In genomic region chr3:58617338-58617761, GRCh38 we compare ENCODE assay signal across 15 cellular contexts. TPM values are rescaled to one million over a fixed set of nuclear protein-coding genes. Genes with fewer than 3 reads are reported as not detected.
DNase-seq lines count a peak whose midpoint lies in the region; TF ChIP-seq lines count a peak whose summit lies in the region.
"Had no signal": no experiment of that assay in that cellular context is flagged by ENCODE, and none has a peak within 500 bp of the region (broad histone marks: within the 10 kb centered on the region; RNA-seq: fewer than 3 reads in every experiment).

No MANE protein-coding gene starts in this region.

- H3K79me2 ChIP-seq in H9 (ENCODE audit: insufficient read depth, low read length) (no peaks in the 10 kb centered on the region), Karpas-422 (ENCODE audit: low read length) (no peaks in the 10 kb centered on the region)

- H2BK20ac ChIP-seq in H9 (ENCODE audit: low read depth, low read length, poor library complexity, severe bottlenecking): no peak overlapping the region

- no peak overlapping the region for H3K14ac ChIP-seq in H9 (ENCODE audit: insufficient read depth, low read length)

- H2BK15ac ChIP-seq in H9 (ENCODE audit: low read depth, low read length): no peak overlapping the region

- H2AK5ac ChIP-seq in H9 (ENCODE audit: insufficient read length, low read length): no peak overlapping the region

- no peak overlapping the region for H4K91ac ChIP-seq in H9 (ENCODE audit: insufficient read length, low read depth, low read length)

- no peak overlapping the region for H3K4ac ChIP-seq in H9 (ENCODE audit: low read depth, low read length)

- TF ChIP-seq CTCF in H9 (conservative IDR thresholded peaks at IDR 0.05): no peak

- H3K27ac ChIP-seq in H9 (ENCODE audit: insufficient read length, low read depth, low read length) (no peak overlapping the region), Karpas-422 (ENCODE audit: low read length) (no peak overlapping the region)
- H3K27ac ChIP-seq: SJSA1 had no signal

- no peak overlapping the region for H2BK5ac ChIP-seq in H9 (ENCODE audit: insufficient read length, low read length)

- no peak overlapping the region for H3K4me3 ChIP-seq in skeletal muscle satellite cell (ENCODE audit: low read length)
- H3K4me3 ChIP-seq in Karpas-422 (ENCODE audit: low read length): no peak overlapping the region
- H3K4me3 ChIP-seq: SJSA1 had no signal

- no peaks in the 10 kb centered on the region for H4K20me1 ChIP-seq in H9 (ENCODE audit: control insufficient read depth, insufficient read depth, insufficient read length)
- no peaks in the 10 kb centered on the region for H4K20me1 ChIP-seq in Karpas-422 (ENCODE audit: insufficient read depth, low read depth, low read length)

- no peaks in the 10 kb centered on the region for H3K4me1 ChIP-seq in H9 (ENCODE audit: insufficient read depth, low read length)
- peaks cover 9% of the 10 kb centered on the region for H3K4me1 ChIP-seq in skeletal muscle satellite cell (ENCODE audit: control insufficient read depth, insufficient read depth, low read length)
- H3K4me1 ChIP-seq in Karpas-422 (ENCODE audit: low read length): peaks cover 16% of the 10 kb centered on the region
- H3K4me1 ChIP-seq: SJSA1 had no signal

- no peak overlapping the region for H3K23ac ChIP-seq in H9 (ENCODE audit: insufficient read length, low read depth, low read length)

- H2AFZ ChIP-seq in H9 (ENCODE audit: low read length) (no peak overlapping the region), Karpas-422 (ENCODE audit: low read length) (no peak overlapping the region)

- H3K27me3 ChIP-seq in H9 (ENCODE audit: insufficient read depth, low read length) (no peaks in the 10 kb centered on the region), skeletal muscle satellite cell (ENCODE audit: control insufficient read depth, insufficient read depth, low read length) (no peaks in the 10 kb centered on the region), Karpas-422 (ENCODE audit: low read length) (no peaks in the 10 kb centered on the region)
- H3K27me3 ChIP-seq: SJSA1 had no signal

- no peak overlapping the region for H3K4me2 ChIP-seq in H9 (ENCODE audit: insufficient read depth, insufficient read length, low read length)
- H3K4me2 ChIP-seq in skeletal muscle satellite cell (ENCODE audit: low read length): peak overlapping the region; percentile 19
- no peak overlapping the region for H3K4me2 ChIP-seq in Karpas-422 (ENCODE audit: low read depth, low read length, poor library complexity, severe bottlenecking)

- no peaks in the 10 kb centered on the region for H3K79me1 ChIP-seq in H9 (ENCODE audit: insufficient read depth, low read depth, low read length, poor library complexity, severe bottlenecking)

- no peaks in the 10 kb centered on the region for H3K9me3 Mint-ChIP-seq in H9
- H3K9me3 Mint-ChIP-seq: activated T-cell treated with anti-CD3 and anti-CD28 coated beads, Interleukin-2, amount 50 U/mL, for 72 hours had no signal

- peaks cover 8 to 23% of the 10 kb centered on the region in 2 experiments for H3K4me1 Mint-ChIP-seq in H9

- no peak overlapping the region for H2BK120ac ChIP-seq in H9 (ENCODE audit: low read depth, low read length, poor library complexity, severe bottlenecking)

- no peak overlapping the region for H3K4me3 Mint-ChIP-seq in H9
- H3K4me3 Mint-ChIP-seq: activated T-cell treated with anti-CD3 and anti-CD28 coated beads, Interleukin-2, amount 50 U/mL, for 72 hours had no signal

- H3K56ac ChIP-seq in H9 (ENCODE audit: insufficient read length, low read depth, low read length): no peak overlapping the region

- H3K36me3 ChIP-seq in skeletal muscle satellite cell (ENCODE audit: insufficient read depth, low read length) (no peaks in the 10 kb centered on the region), Karpas-422 (ENCODE audit: insufficient read depth, low read length) (no peaks in the 10 kb centered on the region)
- H3K36me3 ChIP-seq: SJSA1 had no signal

- no peaks in the 10 kb centered on the region for H3K23me2 ChIP-seq in H9 (ENCODE audit: insufficient read length, low read depth, low read length, poor library complexity, severe bottlenecking)

- no peak overlapping the region for H4K8ac ChIP-seq in H9 (replicated peaks; ENCODE audit: insufficient read length, low read depth, low read length)

- DNase-seq in H9 (no peak), dedifferentiated amniotic fluid mesenchymal stem cell (ENCODE audit: extremely low spot score) (peak; percentile 54), left kidney (ENCODE audit: low read depth, low spot score) (peak; percentile 96), activated gamma-delta T cell treated with Interleukin-2 at 50 U/mL for 16 hours (no peak), Karpas-422 (no peak), NCI-H82 (lab: John Stamatoyannopoulos, UW) (no peak), EL (no peak)
- DNase-seq: activated T-cell treated with anti-CD3 and anti-CD28 coated beads, Interleukin-2, amount 50 U/mL, for 72 hours; kidney; MV-4-11; NCI-H2227 treated with DMSO at 0.1 percent for 48 hours; stimulated activated CD4-positive, alpha-beta T cell treated with anti-CD3 and anti-CD28 coated beads, Interleukin-2, amount 100 ng/mL, for 48 hours had no signal

- H3K9me3 ChIP-seq in H9 (ENCODE audit: control insufficient read depth, low read depth, low read length): no peaks in the 10 kb centered on the region
- H3K9me3 ChIP-seq in skeletal muscle satellite cell (replicated peaks; ENCODE audit: low read length): no peaks in the 10 kb centered on the region
- no peaks in the 10 kb centered on the region for H3K9me3 ChIP-seq in Karpas-422 (ENCODE audit: low read length)
- H3K9me3 ChIP-seq: SJSA1 had no signal

- peaks cover 8% of the 10 kb centered on the region for H3K27me3 Mint-ChIP-seq in H9 (ENCODE audit: low read depth)

- no CpG with 5 or more reads among the region's 8 CpGs for WGBS in H9 (ENCODE audit: extremely low coverage, insufficient read length, low lambda C conversion rate)

- H2BK12ac ChIP-seq in H9 (ENCODE audit: insufficient read length, low read depth, low read length): no peak overlapping the region

- no peak overlapping the region for H3K18ac ChIP-seq in H9 (ENCODE audit: insufficient read length, low read depth, low read length)

- peak overlapping the region; percentile 12 to 78 (median 71); a peak in 3 of 7 replicates for H3K27ac Mint-ChIP-seq in H9
- H3K27ac Mint-ChIP-seq: activated T-cell treated with anti-CD3 and anti-CD28 coated beads, Interleukin-2, amount 50 U/mL, for 72 hours had no signal

- H4K5ac ChIP-seq in H9 (ENCODE audit: insufficient read length, low read depth, low read length): no peak overlapping the region

- H3K9ac ChIP-seq in H9 (ENCODE audit: extremely low read depth, insufficient read length, low read length): no peak overlapping the region
- no peak overlapping the region for H3K9ac ChIP-seq in skeletal muscle satellite cell (ENCODE audit: low read depth, low read length)
- H3K9ac ChIP-seq in Karpas-422 (ENCODE audit: low read length): no peak overlapping the region

- no peaks in the 10 kb centered on the region for H3K36me3 Mint-ChIP-seq in H9 (ENCODE audit: insufficient read depth in 1 of 3, low read depth in 3 of 3)

- no peaks in the 10 kb centered on the region for H3K9me2 ChIP-seq in Karpas-422 (replicated peaks; ENCODE audit: insufficient read depth, low read length)

- no peak overlapping the region for H3T11ph ChIP-seq in H9 (ENCODE audit: low read length)

RNA-seq across cellular contexts. Expression of gene FAM107A, which starts 40.2 kb away (rescaled TPM):
- 0.11 and 0.13 TPM in 2 replicates for total RNA-seq in H9 (2021)
- 0.22 TPM in 1 of 2 replicates, not detected in the other for total RNA-seq in skeletal muscle satellite cell (2012; rRNA removed)
- total RNA-seq in Karpas-422 (2014; rRNA removed; shearing (Covaris generic); ENCODE audit: low replicate concordance): not detected in 2 replicates
- total RNA-seq: activated T-cell treated with anti-CD3 and anti-CD28 coated beads, Interleukin-2, amount 50 U/mL, for 72 hours; G401; SJSA1 had no signal

RNA-seq across cellular contexts. Expression of gene FAM3D, which starts 49.2 kb away (rescaled TPM):
- not detected in 2 replicates for total RNA-seq in H9 (2021)
- total RNA-seq in skeletal muscle satellite cell (2012; rRNA removed): not detected in 2 replicates
- total RNA-seq in Karpas-422 (2014; rRNA removed; shearing (Covaris generic); ENCODE audit: low replicate concordance): not detected in 2 replicates
- total RNA-seq: activated T-cell treated with anti-CD3 and anti-CD28 coated beads, Interleukin-2, amount 50 U/mL, for 72 hours; G401; SJSA1 had no signal

Comparison
In these comparisons a context has a peak if more than half of its experiments do, and no peak if none do; other contexts are left out.
1. DNase-seq: peak in dedifferentiated amniotic fluid mesenchymal stem cell (single experiment) and left kidney (single experiment); none in H9 (single experiment), activated gamma-delta T cell treated with Interleukin-2 at 50 U/mL for 16 hours (single experiment), Karpas-422 (single experiment), NCI-H82 (single experiment) and EL (single experiment).